12 cellular contexts compared by ENCODE assay signal in genomic region chr17:82315703-82316358, GRCh38. TPM values are rescaled to one million over a fixed set of nuclear protein-coding genes. Genes with fewer than 3 reads are reported as not detected.
DNase-seq lines count a peak whose midpoint lies in the region; ATAC-seq, FAIRE-seq and TF ChIP-seq lines count a peak whose summit lies in the region.
"Had no signal": no experiment of that assay in that cellular context is flagged by ENCODE, and none has a peak within 500 bp of the region (broad histone marks: within the 10 kb centered on the region; RNA-seq: fewer than 3 reads in every experiment).

No MANE protein-coding gene starts in this region.

- intact Hi-C loops in HepG2 (cut with micrococcal nuclease; ENCODE audit: unreplicated experiment): no loop called here

- CTCF ChIA-PET in activated naive CD4-positive, alpha-beta T cell treated with anti-CD3 and anti-CD28 coated beads, Interleukin-2, amount 10 ng/mL, durations not matched to agents 7 days and 5 days (lab: Charles Lee): interaction anchor here (1.8 to 2.7 kb wide), 2 partner anchors 12 to 18 kb away, joined by 9 to 58 read pairs; no protein-coding TSS in a partner anchor
- CTCF ChIA-PET in HepG2 (lab: Yijun Ruan, JAX; ENCODE audit: low intra/inter-chr PET ratio, low total read pairs): interaction anchor here (1.1 kb wide), 1 partner anchor 15 kb away, joined by 3 read pairs; no protein-coding TSS in a partner anchor

- H3K4me3 ChIP-seq in HepG2 (replicated peaks in 1 of 3; ENCODE audit: insufficient read depth in 1 of 3, low read depth in 2 of 3, low read length in 3 of 3) (peak overlapping the region in 2 of 3 experiments; percentile 69 to 72; a peak in 3 of 6 replicates), thymus (ENCODE audit: low read length) (peak overlapping the region; percentile 65)

- no peaks in the 10 kb centered on the region for H3K9me3 Mint-ChIP-seq in activated naive CD4-positive, alpha-beta T cell treated with anti-CD3 and anti-CD28 coated beads, Interleukin-2, amount 10 ng/mL, durations not matched to agents 7 days and 5 days

- H3K9ac ChIP-seq in HepG2 (ENCODE audit: insufficient read depth, low read depth, low read length): no peak overlapping the region

- H4K20me1 ChIP-seq in HepG2 (ENCODE audit: insufficient read depth, low read length): no peaks in the 10 kb centered on the region

- H3K79me2 ChIP-seq in HepG2 (ENCODE audit: insufficient read depth, low read length): peaks cover 3% of the 10 kb centered on the region

- POLR2A ChIA-PET in HepG2 (lab: Yijun Ruan, JAX): interaction anchor here (0.8 to 2.6 kb wide), 4 partner anchors 9 to 30 kb away, joined by 4 to 152 read pairs (median 26); no protein-coding TSS in a partner anchor

- H3K27ac Mint-ChIP-seq in activated naive CD4-positive, alpha-beta T cell treated with anti-CD3 and anti-CD28 coated beads, Interleukin-2, amount 10 ng/mL, durations not matched to agents 7 days and 5 days: peak overlapping the region; percentile 63

- peak overlapping the region; percentile 88 for H3K4me2 ChIP-seq in HepG2 (ENCODE audit: low read depth, low read length)

- TF ChIP-seq RAD21 in HepG2 (CRISPR knock-in tag; IDR thresholded peaks at IDR 0.05): no peak

- no peak overlapping the region for H3K4me3 Mint-ChIP-seq in activated naive CD4-positive, alpha-beta T cell treated with anti-CD3 and anti-CD28 coated beads, Interleukin-2, amount 10 ng/mL, durations not matched to agents 7 days and 5 days

- H3K36me3 Mint-ChIP-seq in activated naive CD4-positive, alpha-beta T cell treated with anti-CD3 and anti-CD28 coated beads, Interleukin-2, amount 10 ng/mL, durations not matched to agents 7 days and 5 days: peaks cover 17% of the 10 kb centered on the region

- no peak for FAIRE-seq in HepG2 (lab: Jason Lieb, UNC)
- FAIRE-seq: endothelial cell of umbilical vein had no signal

- DNase-seq in activated gamma-delta T cell treated with Interleukin-2 at 50 U/mL for 16 hours: peak; percentile 59
- no peak for DNase-seq in activated gamma-delta T cell (lab: John Stamatoyannopoulos, UW)
- DNase-seq in activated naive CD4-positive, alpha-beta T cell treated with anti-CD3 and anti-CD28 coated beads, Interleukin-2, amount 10 ng/mL, durations not matched to agents 7 days and 5 days: peak; percentile 76
- DNase-seq in HepG2 (ENCODE audit: low spot score): no peak
- DNase-seq in NCI-H748 (lab: John Stamatoyannopoulos, UW; ENCODE audit: unreplicated experiment): no peak
- no peak for DNase-seq in DMS 273 treated with DMSO at 0.1 percent for 48 hours (lab: John Stamatoyannopoulos, UW)
- DNase-seq: NCI-H446 treated with DMSO at 0.1 percent for 48 hours had no signal

- peak; percentile 3; the same call in 1 of the 3 replicates for ATAC-seq in HepG2
- no peak for ATAC-seq in HG03108 (IDR thresholded peaks at IDR 0.05; ENCODE audit: unreplicated experiment)

- 79% methylated on average over 36 of the region's 36 CpGs for WGBS in HepG2 (ENCODE audit: low lambda C conversion rate)
- 3% methylated on average over 36 of the region's 36 CpGs for WGBS in thymus

- H3K36me3 ChIP-seq in HepG2 (replicated peaks in 1 of 2; ENCODE audit: control insufficient read depth in 1 of 2, insufficient read depth in 2 of 2, low read length in 2 of 2) (no peaks in the 10 kb centered on the region), thymus (ENCODE audit: control insufficient read depth, insufficient read depth) (peaks cover 14% of the 10 kb centered on the region)

- peaks cover 17% of the 10 kb centered on the region for H3K4me1 Mint-ChIP-seq in activated naive CD4-positive, alpha-beta T cell treated with anti-CD3 and anti-CD28 coated beads, Interleukin-2, amount 10 ng/mL, durations not matched to agents 7 days and 5 days

- no TSS peak for BruUV-seq in HepG2 (replicated peaks; lab: Mats Ljungman, UMichigan)

- TF ChIP-seq CTCF in HepG2 (CRISPR knock-in tag; IDR thresholded peaks at IDR 0.05): peak; percentile 53

- no peak overlapping the region for H3K27ac ChIP-seq in HepG2 (ENCODE audit: extremely low read length, insufficient read depth, low read length)
- peak overlapping the region; percentile 71 for H3K27ac ChIP-seq in thymus (ENCODE audit: low read depth)

- H2AFZ ChIP-seq in HepG2 (ENCODE audit: low read length): no peak overlapping the region

- H3K27me3 ChIP-seq in HepG2 (ENCODE audit: control insufficient read depth in 1 of 2, insufficient read depth in 2 of 2, low read length in 2 of 2) (no peaks in the 10 kb centered on the region; a peak in 1 of 5 replicates), thymus (ENCODE audit: control insufficient read depth, insufficient read depth) (no peaks in the 10 kb centered on the region)

- no peaks in the 10 kb centered on the region for H3K9me3 ChIP-seq in HepG2 (ENCODE audit: low read length)
- H3K9me3 ChIP-seq in thymus (ENCODE audit: control insufficient read depth): no peaks in the 10 kb centered on the region

- in situ Hi-C loops in HepG2 (cut with HindIII; ENCODE audit: extremely low pct_ligation_motif_present, low pct_unique_long_range_greater_than_20kb): no loop called here

- no peaks in the 10 kb centered on the region for H3K27me3 Mint-ChIP-seq in activated naive CD4-positive, alpha-beta T cell treated with anti-CD3 and anti-CD28 coated beads, Interleukin-2, amount 10 ng/mL, durations not matched to agents 7 days and 5 days

- TF ChIP-seq POLR2A in HepG2 (IDR thresholded peaks at IDR 0.05; ENCODE audit: insufficient read depth in 1 of 2, low read depth in 2 of 2, low read length in 2 of 2): no peak

- H3K4me1 ChIP-seq in HepG2 (ENCODE audit: insufficient read depth, low read length) (peaks cover 56% of the 10 kb centered on the region), thymus (ENCODE audit: control insufficient read depth, insufficient read depth, low read length) (peaks cover 18% of the 10 kb centered on the region)

- TF ChIP-seq EP300 in HepG2 (IDR thresholded peaks at IDR 0.05; ENCODE audit: low read depth in 2 of 2, low read length in 2 of 2) (no peak), HepG2 (CRISPR knock-in tag; IDR thresholded peaks at IDR 0.05; ENCODE audit: borderline replicate concordance) (no peak)

RNA-seq across cellular contexts. Expression of gene CD7, which starts 1.6 kb away (rescaled TPM):
- 29.7 and 67.6 TPM in 2 replicates for total RNA-seq in HepG2 (2016; rRNA removed; fragmentation: Illumina TruSeq; extraction: Trizol)
- total RNA-seq in HepG2 (2016; cell fraction: cytosol; rRNA removed; fragmentation: Illumina TruSeq; extraction: Trizol; ENCODE audit: low read depth): 23.3 and 25.5 TPM in 2 replicates
- 24.7 and 74.3 TPM in 2 replicates for total RNA-seq in HepG2 (2016; cell fraction: insoluble cytoplasmic fraction; rRNA removed; fragmentation: Illumina TruSeq; extraction: Trizol)
- total RNA-seq in HepG2 (2016; cell fraction: membrane; rRNA removed; fragmentation: Illumina TruSeq; extraction: Trizol): 36.8 and 47.2 TPM in 2 replicates
- total RNA-seq in HepG2 (2016; cell fraction: nucleus; rRNA removed; fragmentation: Illumina TruSeq; extraction: Trizol): 53.2 and 64.7 TPM in 2 replicates
- polyA plus RNA-seq in HepG2 (2011; rRNA removed) (72.7 and 76.4 TPM in 2 replicates), thymus (153 TPM)
- polyA plus RNA-seq in HepG2 (2011; cell fraction: cytosol; rRNA removed): 34.4 and 89.4 TPM in 2 replicates
- 127 and 155 TPM in 2 replicates for polyA plus RNA-seq in HepG2 (2011; cell fraction: nucleus; rRNA removed)
- 46.2 and 62.8 TPM in 2 replicates for polyA plus RNA-seq in HepG2 (2012)
- 56.5 and 63.8 TPM in 2 replicates for polyA plus RNA-seq in HepG2 (2016; cell fraction: cytosol; fragmentation: Illumina TruSeq; extraction: Trizol; ENCODE audit: low read depth)
- 56.7 and 68.4 TPM in 2 replicates for polyA plus RNA-seq in HepG2 (2016; cell fraction: insoluble cytoplasmic fraction; fragmentation: Illumina TruSeq; extraction: Trizol; ENCODE audit: low read depth)
- 78.3 and 78.6 TPM in 2 replicates for polyA plus RNA-seq in HepG2 (2016; cell fraction: membrane; fragmentation: Illumina TruSeq; extraction: Trizol; ENCODE audit: low read depth)
- 226 and 244 TPM in 2 replicates for polyA plus RNA-seq in HepG2 (2016; cell fraction: nucleus; fragmentation: Illumina TruSeq; extraction: Trizol; ENCODE audit: insufficient read depth, low read depth)
- polyA minus RNA-seq in HepG2 (2011; rRNA and poly(A)+ RNA removed; ENCODE audit: low replicate concordance): 43.3 TPM in 1 of 2 replicates, not detected in the other
- 31.0 and 32.1 TPM in 2 replicates for polyA minus RNA-seq in HepG2 (2011; cell fraction: cytosol; rRNA and poly(A)+ RNA removed)
- polyA minus RNA-seq in HepG2 (2011; cell fraction: nucleus; rRNA and poly(A)+ RNA removed): 7.9 and 8.8 TPM in 2 replicates
- total RNA-seq: endothelial cell of umbilical vein had no signal
- polyA plus RNA-seq: endothelial cell of umbilical vein had no signal

RNA-seq across cellular contexts. Expression of gene SECTM1, which starts 17.7 kb away (rescaled TPM):
- total RNA-seq in HepG2 (2016; rRNA removed; fragmentation: Illumina TruSeq; extraction: Trizol): 2.4 and 5.3 TPM in 2 replicates
- 3.3 TPM in 2 replicates for total RNA-seq in HepG2 (2016; cell fraction: cytosol; rRNA removed; fragmentation: Illumina TruSeq; extraction: Trizol; ENCODE audit: low read depth)
- total RNA-seq in HepG2 (2016; cell fraction: insoluble cytoplasmic fraction; rRNA removed; fragmentation: Illumina TruSeq; extraction: Trizol): 3.0 and 5.5 TPM in 2 replicates
- 3.8 and 5.6 TPM in 2 replicates for total RNA-seq in HepG2 (2016; cell fraction: membrane; rRNA removed; fragmentation: Illumina TruSeq; extraction: Trizol)
- total RNA-seq in HepG2 (2016; cell fraction: nucleus; rRNA removed; fragmentation: Illumina TruSeq; extraction: Trizol): 6.9 and 7.3 TPM in 2 replicates
- 3.5 and 4.2 TPM in 2 replicates for polyA plus RNA-seq in HepG2 (2011; rRNA removed)
- polyA plus RNA-seq in HepG2 (2011; cell fraction: cytosol; rRNA removed): 2.7 and 4.2 TPM in 2 replicates
- 6.7 and 7.1 TPM in 2 replicates for polyA plus RNA-seq in HepG2 (2011; cell fraction: nucleus; rRNA removed)
- polyA plus RNA-seq in HepG2 (2012): 5.0 and 7.2 TPM in 2 replicates
- polyA plus RNA-seq in HepG2 (2016; cell fraction: cytosol; fragmentation: Illumina TruSeq; extraction: Trizol; ENCODE audit: low read depth): 2.6 and 3.4 TPM in 2 replicates
- 4.0 and 4.2 TPM in 2 replicates for polyA plus RNA-seq in HepG2 (2016; cell fraction: insoluble cytoplasmic fraction; fragmentation: Illumina TruSeq; extraction: Trizol; ENCODE audit: low read depth)
- 4.3 and 4.7 TPM in 2 replicates for polyA plus RNA-seq in HepG2 (2016; cell fraction: membrane; fragmentation: Illumina TruSeq; extraction: Trizol; ENCODE audit: low read depth)
- 5.1 and 5.5 TPM in 2 replicates for polyA plus RNA-seq in HepG2 (2016; cell fraction: nucleus; fragmentation: Illumina TruSeq; extraction: Trizol; ENCODE audit: insufficient read depth, low read depth)
- polyA minus RNA-seq in HepG2 (2011; rRNA and poly(A)+ RNA removed; ENCODE audit: low replicate concordance): 8.8 and 15.0 TPM in 2 replicates
- polyA minus RNA-seq in HepG2 (2011; cell fraction: cytosol; rRNA and poly(A)+ RNA removed): 1.9 and 2.6 TPM in 2 replicates
- polyA minus RNA-seq in HepG2 (2011; cell fraction: nucleus; rRNA and poly(A)+ RNA removed): 5.0 and 7.3 TPM in 2 replicates
- 11.7 TPM for polyA plus RNA-seq in thymus

RNA-seq across cellular contexts. Expression of gene CSNK1D, which starts 42.3 kb away (rescaled TPM):
- total RNA-seq in HepG2 (2016; rRNA removed; fragmentation: Illumina TruSeq; extraction: Trizol): 28.4 and 31.5 TPM in 2 replicates
- total RNA-seq in HepG2 (2016; cell fraction: cytosol; rRNA removed; fragmentation: Illumina TruSeq; extraction: Trizol; ENCODE audit: low read depth): 19.2 and 20.4 TPM in 2 replicates
- 23.0 and 34.1 TPM in 2 replicates for total RNA-seq in HepG2 (2016; cell fraction: insoluble cytoplasmic fraction; rRNA removed; fragmentation: Illumina TruSeq; extraction: Trizol)
- total RNA-seq in HepG2 (2016; cell fraction: membrane; rRNA removed; fragmentation: Illumina TruSeq; extraction: Trizol): 24.3 and 26.6 TPM in 2 replicates
- 42.8 and 45.6 TPM in 2 replicates for total RNA-seq in HepG2 (2016; cell fraction: nucleus; rRNA removed; fragmentation: Illumina TruSeq; extraction: Trizol)
- polyA plus RNA-seq in HepG2 (2011; rRNA removed) (128 and 148 TPM in 2 replicates), thymus (113 TPM)
- polyA plus RNA-seq in HepG2 (2011; cell fraction: cytosol; rRNA removed): 81.5 and 90.2 TPM in 2 replicates
- polyA plus RNA-seq in HepG2 (2011; cell fraction: nucleus; rRNA removed): 1,010 and 1,066 TPM in 2 replicates
- polyA plus RNA-seq in HepG2 (2012): 164 and 234 TPM in 2 replicates
- polyA plus RNA-seq in HepG2 (2016; cell fraction: cytosol; fragmentation: Illumina TruSeq; extraction: Trizol; ENCODE audit: low read depth): 19.6 and 21.8 TPM in 2 replicates
- polyA plus RNA-seq in HepG2 (2016; cell fraction: insoluble cytoplasmic fraction; fragmentation: Illumina TruSeq; extraction: Trizol; ENCODE audit: low read depth): 71.8 and 89.7 TPM in 2 replicates
- polyA plus RNA-seq in HepG2 (2016; cell fraction: membrane; fragmentation: Illumina TruSeq; extraction: Trizol; ENCODE audit: low read depth): 40.8 and 42.7 TPM in 2 replicates
- 316 and 342 TPM in 2 replicates for polyA plus RNA-seq in HepG2 (2016; cell fraction: nucleus; fragmentation: Illumina TruSeq; extraction: Trizol; ENCODE audit: insufficient read depth, low read depth)
- polyA minus RNA-seq in HepG2 (2011; rRNA and poly(A)+ RNA removed; ENCODE audit: low replicate concordance): 78.0 and 103 TPM in 2 replicates
- polyA minus RNA-seq in HepG2 (2011; cell fraction: cytosol; rRNA and poly(A)+ RNA removed): 51.7 and 60.9 TPM in 2 replicates
- 117 and 118 TPM in 2 replicates for polyA minus RNA-seq in HepG2 (2011; cell fraction: nucleus; rRNA and poly(A)+ RNA removed)

RNA-seq across cellular contexts. Expression of gene TEX19, which starts 43.2 kb away (rescaled TPM):
- total RNA-seq in HepG2 (2016; rRNA removed; fragmentation: Illumina TruSeq; extraction: Trizol): 1.3 and 1.8 TPM in 2 replicates
- total RNA-seq in HepG2 (2016; cell fraction: cytosol; rRNA removed; fragmentation: Illumina TruSeq; extraction: Trizol; ENCODE audit: low read depth): 0.61 and 0.62 TPM in 2 replicates
- total RNA-seq in HepG2 (2016; cell fraction: insoluble cytoplasmic fraction; rRNA removed; fragmentation: Illumina TruSeq; extraction: Trizol): 1.6 TPM in 2 replicates
- 1.4 and 1.7 TPM in 2 replicates for total RNA-seq in HepG2 (2016; cell fraction: membrane; rRNA removed; fragmentation: Illumina TruSeq; extraction: Trizol)
- total RNA-seq in HepG2 (2016; cell fraction: nucleus; rRNA removed; fragmentation: Illumina TruSeq; extraction: Trizol): 0.31 and 0.50 TPM in 2 replicates
- 4.9 and 6.0 TPM in 2 replicates for polyA plus RNA-seq in HepG2 (2011; rRNA removed)
- polyA plus RNA-seq in HepG2 (2011; cell fraction: cytosol; rRNA removed): 4.4 and 5.4 TPM in 2 replicates
- 1.8 TPM in 2 replicates for polyA plus RNA-seq in HepG2 (2011; cell fraction: nucleus; rRNA removed)
- polyA plus RNA-seq in HepG2 (2012): 3.9 TPM in 2 replicates
- 0.29 and 0.36 TPM in 2 replicates for polyA plus RNA-seq in HepG2 (2016; cell fraction: cytosol; fragmentation: Illumina TruSeq; extraction: Trizol; ENCODE audit: low read depth)
- 1.2 and 1.6 TPM in 2 replicates for polyA plus RNA-seq in HepG2 (2016; cell fraction: insoluble cytoplasmic fraction; fragmentation: Illumina TruSeq; extraction: Trizol; ENCODE audit: low read depth)
- polyA plus RNA-seq in HepG2 (2016; cell fraction: membrane; fragmentation: Illumina TruSeq; extraction: Trizol; ENCODE audit: low read depth): 0.61 and 0.72 TPM in 2 replicates
- 0.55 and 1.4 TPM in 2 replicates for polyA plus RNA-seq in HepG2 (2016; cell fraction: nucleus; fragmentation: Illumina TruSeq; extraction: Trizol; ENCODE audit: insufficient read depth, low read depth)
- 1.6 and 8.6 TPM in 2 replicates for polyA minus RNA-seq in HepG2 (2011; rRNA and poly(A)+ RNA removed; ENCODE audit: low replicate concordance)
- polyA minus RNA-seq in HepG2 (2011; cell fraction: cytosol; rRNA and poly(A)+ RNA removed): 1.8 and 2.5 TPM in 2 replicates
- polyA minus RNA-seq in HepG2 (2011; cell fraction: nucleus; rRNA and poly(A)+ RNA removed): 0.26 and 0.50 TPM in 2 replicates
- polyA plus RNA-seq in thymus: 0.02 TPM
- total RNA-seq: endothelial cell of umbilical vein, mucosa of gallbladder had no signal

RNA-seq across cellular contexts. Expression of gene UTS2R, which starts 55.7 kb away (rescaled TPM):
- 0.13 TPM in 1 of 2 replicates, not detected in the other for total RNA-seq in HepG2 (2016; rRNA removed; fragmentation: Illumina TruSeq; extraction: Trizol)
- total RNA-seq in HepG2 (2016; cell fraction: cytosol; rRNA removed; fragmentation: Illumina TruSeq; extraction: Trizol; ENCODE audit: low read depth): not detected in 2 replicates
- total RNA-seq in HepG2 (2016; cell fraction: insoluble cytoplasmic fraction; rRNA removed; fragmentation: Illumina TruSeq; extraction: Trizol): 0.11 TPM in 1 of 2 replicates, not detected in the other
- total RNA-seq in HepG2 (2016; cell fraction: membrane; rRNA removed; fragmentation: Illumina TruSeq; extraction: Trizol): not detected in 2 replicates
- 0.38 TPM in 1 of 2 replicates, not detected in the other for total RNA-seq in HepG2 (2016; cell fraction: nucleus; rRNA removed; fragmentation: Illumina TruSeq; extraction: Trizol)
- 0.10 and 0.15 TPM in 2 replicates for polyA plus RNA-seq in HepG2 (2011; rRNA removed)
- polyA plus RNA-seq in HepG2 (2011; cell fraction: cytosol; rRNA removed): 0.08 and 0.12 TPM in 2 replicates
- 1.7 and 2.2 TPM in 2 replicates for polyA plus RNA-seq in HepG2 (2011; cell fraction: nucleus; rRNA removed)
- polyA plus RNA-seq in HepG2 (2012): 0.19 and 0.20 TPM in 2 replicates
- polyA plus RNA-seq in HepG2 (2016; cell fraction: cytosol; fragmentation: Illumina TruSeq; extraction: Trizol; ENCODE audit: low read depth): not detected in 2 replicates
- 0.17 TPM in 1 of 2 replicates, not detected in the other for polyA plus RNA-seq in HepG2 (2016; cell fraction: insoluble cytoplasmic fraction; fragmentation: Illumina TruSeq; extraction: Trizol; ENCODE audit: low read depth)
- not detected in 2 replicates for polyA plus RNA-seq in HepG2 (2016; cell fraction: membrane; fragmentation: Illumina TruSeq; extraction: Trizol; ENCODE audit: low read depth)
- polyA plus RNA-seq in HepG2 (2016; cell fraction: nucleus; fragmentation: Illumina TruSeq; extraction: Trizol; ENCODE audit: insufficient read depth, low read depth): not detected in 2 replicates
- 0.32 TPM in 1 of 2 replicates, not detected in the other for polyA minus RNA-seq in HepG2 (2011; rRNA and poly(A)+ RNA removed; ENCODE audit: low replicate concordance)
- polyA minus RNA-seq in HepG2 (2011; cell fraction: cytosol; rRNA and poly(A)+ RNA removed): not detected in 2 replicates
- 0.50 TPM in 1 of 2 replicates, not detected in the other for polyA minus RNA-seq in HepG2 (2011; cell fraction: nucleus; rRNA and poly(A)+ RNA removed)
- 0.07 TPM for polyA plus RNA-seq in thymus
- total RNA-seq: endothelial cell of umbilical vein, mucosa of gallbladder had no signal
- polyA plus RNA-seq: BJ, endothelial cell of umbilical vein had no signal

Comparison
In these comparisons a context has a peak if more than half of its experiments do, and no peak if none do; other contexts are left out.
1. DNase-seq: peak in activated gamma-delta T cell treated with Interleukin-2 at 50 U/mL for 16 hours (single experiment) and activated naive CD4-positive, alpha-beta T cell treated with anti-CD3 and anti-CD28 coated beads, Interleukin-2, amount 10 ng/mL, durations not matched to agents 7 days and 5 days (single experiment); none in activated gamma-delta T cell (single experiment), HepG2 (single experiment), NCI-H748 (single experiment) and DMS 273 treated with DMSO at 0.1 percent for 48 hours (single experiment).